Comparison of ENCODE assay signal across 15 cellular contexts in the genomic region with DNA sequence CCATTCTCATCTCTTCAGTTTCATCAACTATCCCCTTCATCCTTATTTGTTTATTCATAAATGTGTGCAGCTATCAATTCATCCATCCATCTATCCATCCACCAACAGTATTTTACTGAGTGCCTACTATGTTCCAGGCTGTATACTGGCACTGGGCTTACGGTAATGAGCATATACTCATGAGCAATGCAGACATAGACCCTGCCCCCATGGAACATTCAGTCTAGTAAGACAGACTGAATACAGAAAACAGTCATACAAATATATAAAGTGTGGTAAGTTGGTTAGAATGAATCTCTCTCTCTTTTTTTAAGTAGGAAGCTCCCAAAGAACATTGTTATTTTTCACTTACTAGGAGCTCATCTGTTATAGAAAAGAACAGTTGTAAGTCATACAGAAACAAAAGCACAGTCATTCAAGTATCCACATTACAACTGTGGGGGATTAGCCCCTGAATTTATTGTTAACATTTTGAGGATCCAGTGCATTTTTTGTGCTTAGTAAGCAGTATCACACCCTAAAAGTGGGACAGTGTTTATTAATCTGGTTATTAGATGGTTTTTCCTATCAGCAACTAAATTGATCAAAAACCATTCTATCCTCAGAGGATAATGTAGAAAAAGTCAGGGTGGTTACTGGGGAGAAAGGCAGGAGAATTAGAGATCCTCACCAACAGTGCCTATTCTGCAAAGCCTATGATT.
"Had no signal": no experiment of that assay in that cellular context is flagged by ENCODE, and none has a peak within 500 bp of the region (broad histone marks: within the 10 kb centered on the region; RNA-seq: fewer than 3 reads in every experiment).

No MANE protein-coding gene starts in this region.

- H3K27ac Mint-ChIP-seq: effector memory CD8-positive, alpha-beta T cell; nephron progenitor cell; progenitor cell of endocrine pancreas had no signal

- DNase-seq: activated CD4-positive, alpha-beta T cell treated with anti-CD3 and anti-CD28 coated beads for 48 hours; activated CD8-positive, alpha-beta memory T cell treated with anti-CD3 and anti-CD28 coated beads for 24 hours; activated naive CD4-positive, alpha-beta T cell; dermis blood vessel endothelial cell; effector memory CD8-positive, alpha-beta T cell; foreskin melanocyte; mesendoderm; nephron progenitor cell; right cardiac atrium; stimulated activated CD4-positive, alpha-beta T cell treated with anti-CD3 and anti-CD28 coated beads, Interleukin-4, amount 100 ng/mL, for 4 hours; stimulated activated CD8-positive, alpha-beta memory T cell treated with anti-CD3 and anti-CD28 coated beads, Interleukin-4, amount 100 ng/mL, for 48 hours; WERI-Rb-1 had no signal

- H3K4me3 ChIP-seq: smooth muscle cell had no signal

- H3K9me3 Mint-ChIP-seq: effector memory CD8-positive, alpha-beta T cell; nephron progenitor cell had no signal

- H3K4me3 Mint-ChIP-seq: effector memory CD8-positive, alpha-beta T cell; nephron progenitor cell had no signal

- FAIRE-seq: urothelium cell line had no signal

- ATAC-seq: effector memory CD8-positive, alpha-beta T cell; right cardiac atrium had no signal

- H3K27me3 Mint-ChIP-seq: effector memory CD8-positive, alpha-beta T cell; progenitor cell of endocrine pancreas had no signal
